20 cellular contexts compared by ENCODE assay signal in genomic region chr2:239793851-239794250, GRCh38.
DNase-seq lines count a peak whose midpoint lies in the region; ATAC-seq and TF ChIP-seq lines count a peak whose summit lies in the region.
"Had no signal": no experiment of that assay in that cellular context is flagged by ENCODE, and none has a peak within 500 bp of the region (broad histone marks: within the 10 kb centered on the region; RNA-seq: fewer than 3 reads in every experiment).

No MANE protein-coding gene starts in this region.

- H2BK15ac ChIP-seq in mesendoderm (replicated peaks; ENCODE audit: low read depth), result no peak overlapping the region

- peak; percentile 3 for DNase-seq in activated T-cell treated with anti-CD3 and anti-CD28 coated beads, Interleukin-2, amount 50 U/mL, for 24 hours
- DNase-seq in activated T-cell treated with anti-CD3 and anti-CD28 coated beads for 4 hours (no peak), adrenal gland (peak; percentile 31 to 69 (median 57)), mesendoderm (no peak), ureter (ENCODE audit: low spot score) (peak; percentile 26), foreskin keratinocyte (no peak)
- DNase-seq in effector CD4-positive, alpha-beta T cell, result no peak
- DNase-seq: EL, GF-D8, KG1, NCI-H1092 treated with DMSO at 0.1 percent for 48 hours, NCI-H1436 treated with DMSO at 0.1 percent for 48 hours, NCI-H1930, NCI-H226, NCI-H510A treated with DMSO at 0.1 percent for 48 hours, NCI-H82, SJCRH30 had no signal

- H3K79me1 ChIP-seq in mesendoderm (ENCODE audit: low read length), result no peaks in the 10 kb centered on the region

- no peak overlapping the region for H3K27ac Mint-ChIP-seq in activated T-cell treated with anti-CD3 and anti-CD28 coated beads, Interleukin-2, amount 50 U/mL, for 24 hours
- H3K27ac Mint-ChIP-seq: B cell had no signal

- TF ChIP-seq POLR2A in adrenal gland (IDR thresholded peaks at IDR 0.05), result no peak

- no peak for TF ChIP-seq CTCF in adrenal gland (IDR thresholded peaks at IDR 0.05)
- TF ChIP-seq CTCF in foreskin keratinocyte (conservative IDR thresholded peaks at IDR 0.05), result no peak

- H2BK5ac ChIP-seq in mesendoderm (ENCODE audit: low read length), result no peak overlapping the region

- no peaks in the 10 kb centered on the region for H3K79me2 ChIP-seq in mesendoderm (ENCODE audit: control insufficient read depth, insufficient read depth, low read length)

- H3K36me3 Mint-ChIP-seq in activated T-cell treated with anti-CD3 and anti-CD28 coated beads, Interleukin-2, amount 50 U/mL, for 24 hours (ENCODE audit: low read depth), result no peaks in the 10 kb centered on the region

- no peaks in the 10 kb centered on the region for H3K9me3 Mint-ChIP-seq in activated T-cell treated with anti-CD3 and anti-CD28 coated beads, Interleukin-2, amount 50 U/mL, for 24 hours

- H3K4me3 ChIP-seq in adrenal gland (no peak overlapping the region), mesendoderm (ENCODE audit: low read length) (no peak overlapping the region)
- H3K4me3 ChIP-seq: A549, SJCRH30 had no signal

- intact Hi-C loops in adrenal gland (cut with DNase I), result no loop called here

- no peaks in the 10 kb centered on the region for H3K27me3 Mint-ChIP-seq in activated T-cell treated with anti-CD3 and anti-CD28 coated beads, Interleukin-2, amount 50 U/mL, for 24 hours

- H3K4me1 Mint-ChIP-seq in activated T-cell treated with anti-CD3 and anti-CD28 coated beads, Interleukin-2, amount 50 U/mL, for 24 hours (ENCODE audit: low read depth), result no peaks in the 10 kb centered on the region
- H3K4me1 Mint-ChIP-seq: B cell had no signal

- H3K18ac ChIP-seq in mesendoderm (ENCODE audit: low read length), result no peak overlapping the region

- H3K9me3 ChIP-seq in adrenal gland (replicated peaks in 1 of 3), result peaks cover 0 to 6% (median 0%) of the 10 kb centered on the region in 3 donors
- H3K9me3 ChIP-seq: SJCRH30 had no signal

- no peak overlapping the region for H3K4me3 Mint-ChIP-seq in activated T-cell treated with anti-CD3 and anti-CD28 coated beads, Interleukin-2, amount 50 U/mL, for 24 hours
- H3K4me3 Mint-ChIP-seq: B cell had no signal

- H3K4ac ChIP-seq in mesendoderm (ENCODE audit: low read depth, low read length), result no peak overlapping the region

- H3K36me3 ChIP-seq in adrenal gland (replicated peaks in 1 of 2) (no peaks in the 10 kb centered on the region), mesendoderm (ENCODE audit: control insufficient read depth, insufficient read depth, low read length) (no peaks in the 10 kb centered on the region)
- H3K36me3 ChIP-seq: SJCRH30 had no signal

- no peak overlapping the region for H3K23ac ChIP-seq in mesendoderm (ENCODE audit: low read length)

- H3K27me3 ChIP-seq in adrenal gland, result no peaks in the 10 kb centered on the region
- H3K27me3 ChIP-seq in mesendoderm (ENCODE audit: insufficient read depth, low read length, poor library complexity), result no peaks in the 10 kb centered on the region
- H3K27me3 ChIP-seq in foreskin keratinocyte, result peaks cover 3% of the 10 kb centered on the region

- no peak overlapping the region for H3K9ac ChIP-seq in mesendoderm (ENCODE audit: low read length)

- no peak overlapping the region for H2AK5ac ChIP-seq in mesendoderm (ENCODE audit: low read length)

- H3K56ac ChIP-seq in mesendoderm (ENCODE audit: low read length), result no peak overlapping the region

- H3K4me2 ChIP-seq in mesendoderm (ENCODE audit: low read length), result no peak overlapping the region
- H3K4me2 ChIP-seq: A549 had no signal

- peak overlapping the region in 1 of 5 donors; percentile 54 for H3K27ac ChIP-seq in adrenal gland
- peak overlapping the region; percentile 2 for H3K27ac ChIP-seq in mesendoderm (ENCODE audit: low read depth, low read length)
- no peak overlapping the region for H3K27ac ChIP-seq in foreskin keratinocyte
- H3K27ac ChIP-seq: A549, SJCRH30 had no signal

- no peak overlapping the region for H4K8ac ChIP-seq in mesendoderm (ENCODE audit: low read depth, low read length)

- ATAC-seq in foreskin keratinocyte, result no peak
- ATAC-seq: A549, Panc1 had no signal

- no peak overlapping the region for H2BK120ac ChIP-seq in mesendoderm (ENCODE audit: low read depth, low read length)

- H4K5ac ChIP-seq in mesendoderm (ENCODE audit: low read length), result no peak overlapping the region

- peaks cover 0 to 3% of the 10 kb centered on the region in 2 donors for H3K4me1 ChIP-seq in adrenal gland (replicated peaks in 1 of 2)
- no peaks in the 10 kb centered on the region for H3K4me1 ChIP-seq in mesendoderm (ENCODE audit: control insufficient read depth, low read depth, low read length)
- H3K4me1 ChIP-seq in foreskin keratinocyte, result no peaks in the 10 kb centered on the region
- H3K4me1 ChIP-seq: A549, SJCRH30 had no signal

- 64 to 78% (median 69%) methylated on average over 7 of the region's 7 CpGs for WGBS in adrenal gland, 4 donors
- WGBS in mesendoderm (ENCODE audit: extremely low coverage, insufficient coverage, low lambda C conversion rate), result no CpG with 5 or more reads among the region's 7 CpGs

Comparison
In these comparisons a context has a peak if more than half of its experiments do, and no peak if none do; other contexts are left out.
1. DNase-seq: peak in activated T-cell treated with anti-CD3 and anti-CD28 coated beads, Interleukin-2, amount 50 U/mL, for 24 hours (single experiment), adrenal gland (7 of 7) and ureter (single experiment); none in activated T-cell treated with anti-CD3 and anti-CD28 coated beads for 4 hours (single experiment), mesendoderm (single experiment), foreskin keratinocyte (0 of 2) and effector CD4-positive, alpha-beta T cell (single experiment).